Comparison of ENCODE assay signal across 14 cellular contexts in genomic region chr2:170823800-170824153, GRCh38. TPM values are rescaled to one million over a fixed set of nuclear protein-coding genes. Genes with fewer than 3 reads are reported as not detected.
A peak's percentile ranks its signal among the peaks of the same experiment; 100 is the strongest.
DNase-seq lines count a peak whose midpoint lies in the region; ATAC-seq and TF ChIP-seq lines count a peak whose summit lies in the region.
"Had no signal": no experiment of that assay in that cellular context is flagged by ENCODE, and none has a peak within 500 bp of the region (broad histone marks: within the 10 kb centered on the region; RNA-seq: fewer than 3 reads in every experiment).

No MANE protein-coding gene starts in this region.

- POLR2A ChIA-PET in CD8-positive, alpha-beta T cell (lab: Charles Lee): no interaction called here
- POLR2A ChIA-PET in activated CD8-positive, alpha-beta T cell treated with anti-CD3 and anti-CD28 coated beads, Interleukin-2, amount 10 ng/mL, durations not matched to agents 7 days and 5 days (lab: Charles Lee): no interaction called here

- H3K27ac ChIP-seq in CD8-positive, alpha-beta T cell (ENCODE audit: low read depth, low read length): no peak overlapping the region
- H3K27ac ChIP-seq: prostate gland had no signal

- peaks cover 66% of the 10 kb centered on the region for H3K27me3 Mint-ChIP-seq in CD8-positive, alpha-beta T cell (ENCODE audit: low read depth)
- H3K27me3 Mint-ChIP-seq in activated CD8-positive, alpha-beta T cell treated with anti-CD3 and anti-CD28 coated beads, Interleukin-2, amount 10 ng/mL, durations not matched to agents 7 days and 5 days (ENCODE audit: low read depth): peaks cover 77% of the 10 kb centered on the region

- no peaks in the 10 kb centered on the region for H3K9me3 Mint-ChIP-seq in CD8-positive, alpha-beta T cell
- H3K9me3 Mint-ChIP-seq in activated CD8-positive, alpha-beta T cell treated with anti-CD3 and anti-CD28 coated beads, Interleukin-2, amount 10 ng/mL, durations not matched to agents 7 days and 5 days (ENCODE audit: insufficient read depth): no peaks in the 10 kb centered on the region
- H3K9me3 Mint-ChIP-seq: activated T-cell treated with anti-CD3 and anti-CD28 coated beads, Interleukin-2, amount 50 U/mL, for 24 hours; CD4-positive, alpha-beta T cell; stimulated activated naive CD8-positive, alpha-beta T cell treated with anti-CD3 and anti-CD28 coated beads, Interleukin-15, Interleukin-2, amounts not matched to agents 100 ng/mL and 50 ng/mL, for 24 hours had no signal

- no peak for TF ChIP-seq CTCF in CD8-positive, alpha-beta T cell (IDR thresholded peaks at IDR 0.05)

- intact Hi-C loops in CD8-positive, alpha-beta T cell (cut with DNase I, micrococcal nuclease): loop anchor here in 1 of 2 experiments (1.0 kb wide), 1 partner anchor 20 kb away; no protein-coding TSS in a partner anchor

- H3K4me3 ChIP-seq in CD8-positive, alpha-beta T cell (ENCODE audit: low read depth, low read length): no peak overlapping the region
- H3K4me3 ChIP-seq in NT2/D1 (ENCODE audit: insufficient read length, low read depth) (peak overlapping the region; percentile 9), iPS-15b (ENCODE audit: low read depth, low read length) (peak overlapping the region; percentile 62)
- H3K4me3 ChIP-seq: prostate gland had no signal

- H3K4me1 Mint-ChIP-seq in CD8-positive, alpha-beta T cell (ENCODE audit: low read depth): peaks cover 30% of the 10 kb centered on the region
- peaks cover 40% of the 10 kb centered on the region for H3K4me1 Mint-ChIP-seq in activated CD8-positive, alpha-beta T cell treated with anti-CD3 and anti-CD28 coated beads, Interleukin-2, amount 10 ng/mL, durations not matched to agents 7 days and 5 days (ENCODE audit: low read depth)

- no peak overlapping the region for H3K27ac Mint-ChIP-seq in CD8-positive, alpha-beta T cell
- H3K27ac Mint-ChIP-seq in activated CD8-positive, alpha-beta T cell treated with anti-CD3 and anti-CD28 coated beads, Interleukin-2, amount 10 ng/mL, durations not matched to agents 7 days and 5 days: no peak overlapping the region
- H3K27ac Mint-ChIP-seq: activated T-cell treated with anti-CD3 and anti-CD28 coated beads, Interleukin-2, amount 50 U/mL, for 24 hours; CD4-positive, alpha-beta T cell; stimulated activated naive CD8-positive, alpha-beta T cell treated with anti-CD3 and anti-CD28 coated beads, Interleukin-15, Interleukin-2, amounts not matched to agents 100 ng/mL and 50 ng/mL, for 24 hours had no signal

- no peaks in the 10 kb centered on the region for H3K9me3 ChIP-seq in CD8-positive, alpha-beta T cell (ENCODE audit: low read length)
- H3K9me3 ChIP-seq in NT2/D1 (ENCODE audit: insufficient read depth, low read length): no peaks in the 10 kb centered on the region
- H3K9me3 ChIP-seq in iPS-15b (ENCODE audit: control insufficient read depth, insufficient read depth, low read length): no peaks in the 10 kb centered on the region
- H3K9me3 ChIP-seq: prostate gland had no signal

- no peak for DNase-seq in CD8-positive, alpha-beta T cell
- DNase-seq in NT2/D1 (ENCODE audit: low read depth, low spot score) (no peak), retina (peak; percentile 74), NCI-H2196 (lab: John Stamatoyannopoulos, UW; ENCODE audit: unreplicated experiment) (no peak), NCI-H2081 (lab: John Stamatoyannopoulos, UW) (no peak)
- DNase-seq in activated CD8-positive, alpha-beta T cell treated with anti-CD3 and anti-CD28 coated beads, Interleukin-2, amount 10 ng/mL, durations not matched to agents 7 days and 5 days: no peak
- DNase-seq: CD4-positive, alpha-beta T cell; MM.1S had no signal

- H3K36me3 Mint-ChIP-seq in CD8-positive, alpha-beta T cell: no peaks in the 10 kb centered on the region
- H3K36me3 Mint-ChIP-seq in activated CD8-positive, alpha-beta T cell treated with anti-CD3 and anti-CD28 coated beads, Interleukin-2, amount 10 ng/mL, durations not matched to agents 7 days and 5 days (ENCODE audit: low read depth): peaks cover 5% of the 10 kb centered on the region

- peak overlapping the region; percentile 18 for H3K4me3 Mint-ChIP-seq in CD8-positive, alpha-beta T cell
- H3K4me3 Mint-ChIP-seq in activated CD8-positive, alpha-beta T cell treated with anti-CD3 and anti-CD28 coated beads, Interleukin-2, amount 10 ng/mL, durations not matched to agents 7 days and 5 days: no peak overlapping the region
- H3K4me3 Mint-ChIP-seq: stimulated activated naive CD8-positive, alpha-beta T cell treated with anti-CD3 and anti-CD28 coated beads, Interleukin-15, Interleukin-2, amounts not matched to agents 100 ng/mL and 50 ng/mL, for 24 hours had no signal

- H3K27me3 ChIP-seq in CD8-positive, alpha-beta T cell (ENCODE audit: insufficient read depth, low read length): peaks cover 30% of the 10 kb centered on the region
- H3K27me3 ChIP-seq in NT2/D1 (ENCODE audit: insufficient read depth, insufficient read length) (peaks cover 20% of the 10 kb centered on the region), iPS-15b (ENCODE audit: control insufficient read depth, insufficient read depth, low read length) (peaks cover 95% of the 10 kb centered on the region)

- CTCF ChIA-PET in CD8-positive, alpha-beta T cell (lab: Charles Lee): interaction anchor here (0.9 to 7.2 kb wide), 2 partner anchors 10 to 12 kb away, joined by 3 to 49 read pairs; partner anchors contain the start of gene GAD1
- CTCF ChIA-PET in activated CD8-positive, alpha-beta T cell treated with anti-CD3 and anti-CD28 coated beads, Interleukin-2, amount 10 ng/mL, durations not matched to agents 7 days and 5 days (lab: Charles Lee): interaction anchor here (1.2 kb wide), 1 partner anchor 10 kb away, joined by 7 read pairs; no protein-coding TSS in a partner anchor

- H3K36me3 ChIP-seq in CD8-positive, alpha-beta T cell (ENCODE audit: insufficient read depth, low read length): no peaks in the 10 kb centered on the region
- H3K36me3 ChIP-seq in NT2/D1 (ENCODE audit: insufficient read depth, insufficient read length, low read length) (peaks cover 73% of the 10 kb centered on the region), iPS-15b (ENCODE audit: control insufficient read depth, insufficient read depth, low read length) (no peaks in the 10 kb centered on the region)
- H3K36me3 ChIP-seq: prostate gland had no signal

- H3K4me1 ChIP-seq in CD8-positive, alpha-beta T cell (ENCODE audit: insufficient read depth, low read length): peaks cover 41% of the 10 kb centered on the region
- peaks cover 8% of the 10 kb centered on the region for H3K4me1 ChIP-seq in NT2/D1 (ENCODE audit: insufficient read depth, insufficient read length)
- peaks cover 14% of the 10 kb centered on the region for H3K4me1 ChIP-seq in iPS-15b (ENCODE audit: control insufficient read depth, insufficient read depth, low read length)

- ATAC-seq in CD8-positive, alpha-beta T cell: no peak
- no peak for ATAC-seq in activated CD8-positive, alpha-beta T cell treated with anti-CD3 and anti-CD28 coated beads, Interleukin-2, amount 10 ng/mL, durations not matched to agents 7 days and 5 days
- ATAC-seq in GM21717 (IDR thresholded peaks at IDR 0.05; ENCODE audit: unreplicated experiment): no peak

- H3K9ac ChIP-seq in NT2/D1 (ENCODE audit: insufficient read length, low read depth) (peak overlapping the region; percentile 61), iPS-15b (ENCODE audit: low read depth, low read length) (no peak overlapping the region)

RNA-seq across cellular contexts. Expression of gene GAD1, which starts 7.1 kb away (rescaled TPM):
- total RNA-seq in CD8-positive, alpha-beta T cell: not detected
- 1 to 10 TPM; 1.6 to 2.2 TPM for total RNA-seq in activated CD8-positive, alpha-beta T cell treated with anti-CD3 and anti-CD28 coated beads, Interleukin-2, amount 10 ng/mL, durations not matched to agents 7 days and 5 days
- total RNA-seq: CD4-positive, alpha-beta T cell; OCI-LY7 had no signal

RNA-seq across cellular contexts. Expression of gene ERICH2, which starts 53.6 kb away (rescaled TPM):
- total RNA-seq in CD8-positive, alpha-beta T cell: not detected
- not detected for total RNA-seq in activated CD8-positive, alpha-beta T cell treated with anti-CD3 and anti-CD28 coated beads, Interleukin-2, amount 10 ng/mL, durations not matched to agents 7 days and 5 days
- total RNA-seq: CD4-positive, alpha-beta T cell; OCI-LY7 had no signal
